Comparison of ENCODE assay signal across 1 cellular context in the genomic region with DNA sequence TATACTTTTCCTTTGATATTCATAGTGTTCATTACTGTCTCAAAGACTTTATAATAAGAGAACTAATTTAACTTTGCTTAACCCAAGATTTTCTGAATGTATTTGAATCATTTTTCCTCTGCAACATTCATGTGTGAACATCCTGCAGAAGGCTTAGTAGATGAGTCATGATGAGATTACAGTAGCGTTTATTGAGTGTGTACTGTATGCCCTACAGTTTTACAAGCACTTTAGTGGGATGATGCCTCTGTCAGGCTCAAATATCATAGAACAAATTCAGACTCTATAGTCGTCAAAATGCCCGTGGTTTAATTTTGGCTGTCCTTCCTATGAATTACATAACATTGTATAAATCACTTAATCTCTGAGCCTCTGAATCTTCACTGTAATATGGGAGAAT.
TF ChIP-seq lines count a peak whose summit lies in the region.

No MANE protein-coding gene starts in this region.

TF ChIP-seq in GM12878, 131 proteins besides CTCF, POLR2A, EP300 and RAD21 (continued from another document):
- TF ChIP-seq, protein P1, sequence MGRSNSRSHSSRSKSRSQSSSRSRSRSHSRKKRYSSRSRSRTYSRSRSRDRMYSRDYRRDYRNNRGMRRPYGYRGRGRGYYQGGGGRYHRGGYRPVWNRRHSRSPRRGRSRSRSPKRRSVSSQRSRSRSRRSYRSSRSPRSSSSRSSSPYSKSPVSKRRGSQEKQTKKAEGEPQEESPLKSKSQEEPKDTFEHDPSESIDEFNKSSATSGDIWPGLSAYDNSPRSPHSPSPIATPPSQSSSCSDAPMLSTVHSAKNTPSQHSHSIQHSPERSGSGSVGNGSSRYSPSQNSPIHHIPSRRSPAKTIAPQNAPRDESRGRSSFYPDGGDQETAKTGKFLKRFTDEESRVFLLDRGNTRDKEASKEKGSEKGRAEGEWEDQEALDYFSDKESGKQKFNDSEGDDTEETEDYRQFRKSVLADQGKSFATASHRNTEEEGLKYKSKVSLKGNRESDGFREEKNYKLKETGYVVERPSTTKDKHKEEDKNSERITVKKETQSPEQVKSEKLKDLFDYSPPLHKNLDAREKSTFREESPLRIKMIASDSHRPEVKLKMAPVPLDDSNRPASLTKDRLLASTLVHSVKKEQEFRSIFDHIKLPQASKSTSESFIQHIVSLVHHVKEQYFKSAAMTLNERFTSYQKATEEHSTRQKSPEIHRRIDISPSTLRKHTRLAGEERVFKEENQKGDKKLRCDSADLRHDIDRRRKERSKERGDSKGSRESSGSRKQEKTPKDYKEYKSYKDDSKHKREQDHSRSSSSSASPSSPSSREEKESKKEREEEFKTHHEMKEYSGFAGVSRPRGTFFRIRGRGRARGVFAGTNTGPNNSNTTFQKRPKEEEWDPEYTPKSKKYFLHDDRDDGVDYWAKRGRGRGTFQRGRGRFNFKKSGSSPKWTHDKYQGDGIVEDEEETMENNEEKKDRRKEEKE (IDR thresholded peaks at IDR 0.05), result no peak
- TF ChIP-seq MEF2A (IDR thresholded peaks at IDR 0.05; ENCODE audit: insufficient read depth, low read depth, low read length), result no peak
- no peak for TF ChIP-seq LARP7 (IDR thresholded peaks at IDR 0.05)
- TF ChIP-seq NBN (IDR thresholded peaks at IDR 0.05), result no peak
- TF ChIP-seq MTA2 (IDR thresholded peaks at IDR 0.05; ENCODE audit: low read depth), result no peak
- no peak for TF ChIP-seq TARDBP (IDR thresholded peaks at IDR 0.05; ENCODE audit: borderline replicate concordance)
- TF ChIP-seq RAD51 (IDR thresholded peaks at IDR 0.05), result no peak
- TF ChIP-seq, protein P2, sequence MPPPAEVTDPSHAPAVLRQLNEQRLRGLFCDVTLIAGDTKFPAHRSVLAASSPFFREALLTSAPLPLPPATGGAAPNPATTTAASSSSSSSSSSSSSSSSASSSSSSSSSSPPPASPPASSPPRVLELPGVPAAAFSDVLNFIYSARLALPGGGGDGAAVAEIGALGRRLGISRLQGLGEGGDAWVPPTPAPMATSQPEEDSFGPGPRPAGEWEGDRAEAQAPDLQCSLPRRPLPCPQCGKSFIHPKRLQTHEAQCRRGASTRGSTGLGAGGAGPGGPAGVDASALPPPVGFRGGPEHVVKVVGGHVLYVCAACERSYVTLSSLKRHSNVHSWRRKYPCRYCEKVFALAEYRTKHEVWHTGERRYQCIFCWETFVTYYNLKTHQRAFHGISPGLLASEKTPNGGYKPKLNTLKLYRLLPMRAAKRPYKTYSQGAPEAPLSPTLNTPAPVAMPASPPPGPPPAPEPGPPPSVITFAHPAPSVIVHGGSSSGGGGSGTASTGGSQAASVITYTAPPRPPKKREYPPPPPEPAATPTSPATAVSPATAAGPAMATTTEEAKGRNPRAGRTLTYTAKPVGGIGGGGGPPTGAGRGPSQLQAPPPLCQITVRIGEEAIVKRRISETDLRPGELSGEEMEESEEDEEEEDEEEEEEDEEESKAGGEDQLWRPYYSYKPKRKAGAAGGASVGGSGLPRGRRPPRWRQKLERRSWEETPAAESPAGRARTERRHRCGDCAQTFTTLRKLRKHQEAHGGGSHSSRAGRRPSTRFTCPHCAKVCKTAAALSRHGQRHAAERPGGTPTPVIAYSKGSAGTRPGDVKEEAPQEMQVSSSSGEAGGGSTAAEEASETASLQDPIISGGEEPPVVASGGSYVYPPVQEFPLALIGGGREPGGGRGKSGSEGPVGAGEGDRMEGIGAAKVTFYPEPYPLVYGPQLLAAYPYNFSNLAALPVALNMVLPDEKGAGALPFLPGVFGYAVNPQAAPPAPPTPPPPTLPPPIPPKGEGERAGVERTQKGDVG (CRISPR knock-in tag; IDR thresholded peaks at IDR 0.05), result no peak
